ENCODE assay signal across 22 cellular contexts in the genomic region with DNA sequence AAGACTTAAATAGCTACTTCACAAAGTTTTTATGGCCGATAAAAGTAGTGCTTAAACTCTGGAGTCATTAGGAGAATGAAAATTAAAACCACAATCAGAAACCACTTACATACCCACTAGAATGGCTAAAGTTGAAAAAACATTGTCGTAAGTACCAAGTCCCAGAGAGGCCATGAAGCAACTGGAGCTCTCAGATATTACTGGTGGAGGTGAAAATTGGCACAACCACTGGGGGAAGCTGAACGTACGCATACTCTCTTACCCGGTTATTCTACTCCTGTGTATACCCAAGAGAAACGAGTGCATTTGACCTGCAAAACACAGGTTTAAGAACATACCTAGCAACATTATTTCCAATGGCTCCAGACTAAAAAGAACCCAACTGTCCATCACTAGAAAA.
"Had no signal": no experiment of that assay in that cellular context is flagged by ENCODE, and none has a peak within 500 bp of the region (broad histone marks: within the 10 kb centered on the region; RNA-seq: fewer than 3 reads in every experiment).

No MANE protein-coding gene starts in this region.

- H3K36me3 ChIP-seq: SJSA1 had no signal

- DNase-seq: KBM-7, MV-4-11, NCI-H1048, NCI-H1105, NCI-H1417, NCI-H1436 treated with DMSO at 0.1 percent for 48 hours, NCI-H1694, NCI-H187 treated with DMSO at 0.1 percent for 48 hours, NCI-H2029 treated with DMSO at 0.1 percent for 48 hours, NCI-H2171, NCI-H226, NCI-H446, NCI-H510A, NCI-H524 treated with DMSO at 0.1 percent for 48 hours, NCI-H69, NCI-H774, Right ventricle myocardium superior, RPMI8226, SIG-M5 had no signal

- H3K4me1 ChIP-seq: SJSA1 had no signal

- H3K27ac ChIP-seq: SJSA1, SK-N-MC had no signal

- FAIRE-seq: RCC 7860 had no signal

- H3K4me3 ChIP-seq: SJSA1, SK-N-MC had no signal

- H3K9me3 ChIP-seq: SJSA1 had no signal
